8 cellular contexts compared by ENCODE assay signal in the genomic region with DNA sequence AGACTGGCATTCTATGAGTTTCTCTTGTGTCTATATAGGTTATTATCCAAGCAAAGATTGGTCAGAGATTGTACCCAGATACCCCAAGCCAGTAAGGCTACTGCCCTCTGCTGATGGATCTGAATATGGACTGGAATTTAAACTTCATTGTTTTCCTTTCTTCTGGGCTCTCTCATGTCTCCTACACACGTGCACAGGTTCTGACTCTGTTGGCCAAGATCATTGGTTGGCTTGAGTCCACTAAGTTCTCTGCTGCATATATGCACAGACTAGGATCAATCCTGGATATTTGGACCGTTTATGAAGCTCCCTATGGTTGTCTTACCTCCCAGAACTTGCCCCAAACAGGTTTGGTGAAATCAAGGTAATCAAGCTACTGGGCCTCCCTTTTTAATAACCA.
A peak's percentile ranks its signal among the peaks of the same experiment; 100 is the strongest.
DNase-seq lines count a peak whose midpoint lies in the region; ATAC-seq and TF ChIP-seq lines count a peak whose summit lies in the region.

No MANE protein-coding gene starts in this region.

- H4K20me1 ChIP-seq in PC-3 (ENCODE audit: low read length) = no peaks in the 10 kb centered on the region

- H3K4me3 ChIP-seq in PC-3 (ENCODE audit: low read length) = no peak overlapping the region
- H3K4me3 ChIP-seq in dorsolateral prefrontal cortex = no peak overlapping the region
- H3K4me3 ChIP-seq in mesendoderm (ENCODE audit: low read length) = no peak overlapping the region

- H3K4me2 ChIP-seq in PC-3 (ENCODE audit: low read length) = no peak overlapping the region
- H3K4me2 ChIP-seq in mesendoderm (ENCODE audit: low read length) = no peak overlapping the region

- CTCF ChIA-PET in PC-3 (lab: Charles Lee) = no interaction called here

- TF ChIP-seq CTCF in PC-3 (conservative IDR thresholded peaks at IDR 0.05; ENCODE audit: low read depth, low read length) (peak; percentile 86), dorsolateral prefrontal cortex (IDR thresholded peaks at IDR 0.05 in 54 of 56, conservative IDR thresholded peaks at IDR 0.05 in 2 of 56; ENCODE audit: low read depth in 1 of 56, partially characterized antibody in 56 of 56) (peak; percentile 43 to 80 (median 65))

- H3K27ac ChIP-seq in PC-3 (ENCODE audit: low read length) = no peak overlapping the region
- H3K27ac ChIP-seq in dorsolateral prefrontal cortex = no peak overlapping the region
- H3K27ac ChIP-seq in mesendoderm (ENCODE audit: low read depth, low read length) = no peak overlapping the region

- H2AK5ac ChIP-seq in mesendoderm (ENCODE audit: low read length) = no peak overlapping the region

- no peak overlapping the region for H3K18ac ChIP-seq in mesendoderm (ENCODE audit: low read length)

- H3K27me3 ChIP-seq in PC-3 (ENCODE audit: low read length) = no peaks in the 10 kb centered on the region
- no peaks in the 10 kb centered on the region for H3K27me3 ChIP-seq in dorsolateral prefrontal cortex
- no peaks in the 10 kb centered on the region for H3K27me3 ChIP-seq in mesendoderm (ENCODE audit: insufficient read depth, low read length, poor library complexity)

- BruUV-seq in PC-3 (replicated peaks; lab: Mats Ljungman, UMichigan) = no TSS peak

- no peaks in the 10 kb centered on the region for H3K9me3 ChIP-seq in PC-3 (ENCODE audit: low read length)

- H3K4me1 ChIP-seq in PC-3 (ENCODE audit: insufficient read depth, low read length) (no peaks in the 10 kb centered on the region), mesendoderm (ENCODE audit: control insufficient read depth, low read depth, low read length) (no peaks in the 10 kb centered on the region)

- no peaks in the 10 kb centered on the region for H3K9me2 ChIP-seq in PC-3 (replicated peaks; ENCODE audit: low read length)

- no peaks in the 10 kb centered on the region for H3F3A ChIP-seq in PC-3 (ENCODE audit: low read length, unreplicated experiment)

- no peak for TF ChIP-seq EP300 in Ishikawa (IDR thresholded peaks at IDR 0.05; ENCODE audit: borderline replicate concordance)

- H2BK15ac ChIP-seq in mesendoderm (replicated peaks; ENCODE audit: low read depth) = no peak overlapping the region

- TF ChIP-seq RAD21 in Ishikawa (IDR thresholded peaks at IDR 0.05; ENCODE audit: low read depth) = peak; percentile 84

- intact Hi-C loops in PC-3 (cut with micrococcal nuclease) = loop anchor here (1.0 kb wide), 2 partner anchors 154 to 169 kb away; a partner anchor contains a TSS
- intact Hi-C loops in dorsolateral prefrontal cortex (cut with DNase I) = no loop called here

- no peak overlapping the region for H4K8ac ChIP-seq in mesendoderm (ENCODE audit: low read depth, low read length)

- no peak overlapping the region for H4K5ac ChIP-seq in mesendoderm (ENCODE audit: low read length)

- POLR2A ChIA-PET in PC-3 (lab: Charles Lee; ENCODE audit: unreplicated experiment) = no interaction called here

- ATAC-seq in PC-3 (peak; percentile 90), HG03432 (IDR thresholded peaks at IDR 0.05; ENCODE audit: unreplicated experiment) (no peak)

- no peak overlapping the region for H2BK120ac ChIP-seq in mesendoderm (ENCODE audit: low read depth, low read length)

- H3K79me2 ChIP-seq in PC-3 (ENCODE audit: low read length) (no peaks in the 10 kb centered on the region), mesendoderm (ENCODE audit: control insufficient read depth, insufficient read depth, low read length) (no peaks in the 10 kb centered on the region)

- H3K9ac ChIP-seq in PC-3 (ENCODE audit: low read length) (no peak overlapping the region), mesendoderm (ENCODE audit: low read length) (no peak overlapping the region)

- no CpG with 5 or more reads among the region's 2 CpGs for WGBS in mesendoderm (ENCODE audit: extremely low coverage, insufficient coverage, low lambda C conversion rate)

- H3K56ac ChIP-seq in mesendoderm (ENCODE audit: low read length) = no peak overlapping the region

- no peaks in the 10 kb centered on the region for H3K36me3 ChIP-seq in PC-3 (ENCODE audit: low read depth, low read length)
- no peaks in the 10 kb centered on the region for H3K36me3 ChIP-seq in mesendoderm (ENCODE audit: control insufficient read depth, insufficient read depth, low read length)

- DNase-seq in SIG-M5 treated with dmso at 0.1 percent for 504 hours (lab: John Stamatoyannopoulos, UW; ENCODE audit: unreplicated experiment) (peak; percentile 67), SIG-M5 (lab: John Stamatoyannopoulos, UW) (no peak), PC-3 (peak; percentile 76), dorsolateral prefrontal cortex (no peak), mesendoderm (peak; percentile 64), activated gamma-delta T cell treated with Interleukin-2 at 50 U/mL for 16 hours (no peak)

- H3K4ac ChIP-seq in mesendoderm (ENCODE audit: low read depth, low read length) = no peak overlapping the region

- no peaks in the 10 kb centered on the region for H3K79me1 ChIP-seq in mesendoderm (ENCODE audit: low read length)

- no peak overlapping the region for H3K23ac ChIP-seq in mesendoderm (ENCODE audit: low read length)

- no peak overlapping the region for H2BK5ac ChIP-seq in mesendoderm (ENCODE audit: low read length)

- H2AFZ ChIP-seq in PC-3 (ENCODE audit: low read length) = no peak overlapping the region

TF ChIP-seq in Ishikawa, 13 proteins besides CTCF, POLR2A, EP300 and RAD21:
- TF ChIP-seq FOXM1 (IDR thresholded peaks at IDR 0.05; ENCODE audit: borderline replicate concordance, low read depth) (no peak), CREB1 (IDR thresholded peaks at IDR 0.05; ENCODE audit: low read depth) (no peak), YY1 (IDR thresholded peaks at IDR 0.05; ENCODE audit: low read depth) (no peak), CEBPB (IDR thresholded peaks at IDR 0.05) (no peak), TCF12 (IDR thresholded peaks at IDR 0.05; ENCODE audit: low read depth) (no peak), EGR1 (IDR thresholded peaks at IDR 0.05) (no peak), TAF1 (IDR thresholded peaks at IDR 0.05; ENCODE audit: low read depth) (no peak), ZBTB7A (IDR thresholded peaks at IDR 0.05; ENCODE audit: low read depth) (no peak), NFIC (IDR thresholded peaks at IDR 0.05) (no peak), TEAD4 (IDR thresholded peaks at IDR 0.05) (no peak)
- TF ChIP-seq, protein P1, sequence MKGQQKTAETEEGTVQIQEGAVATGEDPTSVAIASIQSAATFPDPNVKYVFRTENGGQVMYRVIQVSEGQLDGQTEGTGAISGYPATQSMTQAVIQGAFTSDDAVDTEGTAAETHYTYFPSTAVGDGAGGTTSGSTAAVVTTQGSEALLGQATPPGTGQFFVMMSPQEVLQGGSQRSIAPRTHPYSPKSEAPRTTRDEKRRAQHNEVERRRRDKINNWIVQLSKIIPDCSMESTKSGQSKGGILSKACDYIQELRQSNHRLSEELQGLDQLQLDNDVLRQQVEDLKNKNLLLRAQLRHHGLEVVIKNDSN (IDR thresholded peaks at IDR 0.05) = no peak
- TF ChIP-seq, protein P2, sequence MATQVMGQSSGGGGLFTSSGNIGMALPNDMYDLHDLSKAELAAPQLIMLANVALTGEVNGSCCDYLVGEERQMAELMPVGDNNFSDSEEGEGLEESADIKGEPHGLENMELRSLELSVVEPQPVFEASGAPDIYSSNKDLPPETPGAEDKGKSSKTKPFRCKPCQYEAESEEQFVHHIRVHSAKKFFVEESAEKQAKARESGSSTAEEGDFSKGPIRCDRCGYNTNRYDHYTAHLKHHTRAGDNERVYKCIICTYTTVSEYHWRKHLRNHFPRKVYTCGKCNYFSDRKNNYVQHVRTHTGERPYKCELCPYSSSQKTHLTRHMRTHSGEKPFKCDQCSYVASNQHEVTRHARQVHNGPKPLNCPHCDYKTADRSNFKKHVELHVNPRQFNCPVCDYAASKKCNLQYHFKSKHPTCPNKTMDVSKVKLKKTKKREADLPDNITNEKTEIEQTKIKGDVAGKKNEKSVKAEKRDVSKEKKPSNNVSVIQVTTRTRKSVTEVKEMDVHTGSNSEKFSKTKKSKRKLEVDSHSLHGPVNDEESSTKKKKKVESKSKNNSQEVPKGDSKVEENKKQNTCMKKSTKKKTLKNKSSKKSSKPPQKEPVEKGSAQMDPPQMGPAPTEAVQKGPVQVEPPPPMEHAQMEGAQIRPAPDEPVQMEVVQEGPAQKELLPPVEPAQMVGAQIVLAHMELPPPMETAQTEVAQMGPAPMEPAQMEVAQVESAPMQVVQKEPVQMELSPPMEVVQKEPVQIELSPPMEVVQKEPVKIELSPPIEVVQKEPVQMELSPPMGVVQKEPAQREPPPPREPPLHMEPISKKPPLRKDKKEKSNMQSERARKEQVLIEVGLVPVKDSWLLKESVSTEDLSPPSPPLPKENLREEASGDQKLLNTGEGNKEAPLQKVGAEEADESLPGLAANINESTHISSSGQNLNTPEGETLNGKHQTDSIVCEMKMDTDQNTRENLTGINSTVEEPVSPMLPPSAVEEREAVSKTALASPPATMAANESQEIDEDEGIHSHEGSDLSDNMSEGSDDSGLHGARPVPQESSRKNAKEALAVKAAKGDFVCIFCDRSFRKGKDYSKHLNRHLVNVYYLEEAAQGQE (IDR thresholded peaks at IDR 0.05; ENCODE audit: low read depth) = no peak
- TF ChIP-seq, protein P3, sequence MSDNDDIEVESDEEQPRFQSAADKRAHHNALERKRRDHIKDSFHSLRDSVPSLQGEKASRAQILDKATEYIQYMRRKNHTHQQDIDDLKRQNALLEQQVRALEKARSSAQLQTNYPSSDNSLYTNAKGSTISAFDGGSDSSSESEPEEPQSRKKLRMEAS (IDR thresholded peaks at IDR 0.05) = no peak

Comparison
In these comparisons a context has a peak if more than half of its experiments do, and no peak if none do; other contexts are left out.
1. DNase-seq: peak in SIG-M5 treated with dmso at 0.1 percent for 504 hours (single experiment), PC-3 (single experiment) and mesendoderm (single experiment); none in SIG-M5 (single experiment), dorsolateral prefrontal cortex (0 of 10) and activated gamma-delta T cell treated with Interleukin-2 at 50 U/mL for 16 hours (single experiment).